ENCODE assay signal across 34 cellular contexts in the genomic region with DNA sequence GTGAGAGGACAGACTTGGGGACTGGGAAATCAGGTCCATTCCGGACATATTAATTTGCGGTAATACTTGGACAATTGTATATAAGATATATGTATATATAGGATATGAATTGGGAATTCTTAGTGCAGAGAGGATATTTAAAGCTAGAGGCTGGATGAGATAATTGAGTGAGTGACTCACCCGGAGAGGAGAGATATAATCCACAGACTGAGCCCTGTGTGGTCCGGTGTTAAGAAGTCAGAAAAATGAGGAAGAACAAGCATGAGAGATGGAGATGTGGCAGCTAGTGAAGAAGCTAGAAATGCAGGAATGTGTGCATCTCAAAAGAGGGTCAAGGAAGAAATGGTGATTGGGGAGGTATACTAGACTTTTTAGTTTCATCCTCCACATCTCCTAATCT.
A peak's percentile ranks its signal among the peaks of the same experiment; 100 is the strongest.
DNase-seq lines count a peak whose midpoint lies in the region; ATAC-seq, FAIRE-seq and TF ChIP-seq lines count a peak whose summit lies in the region.
"Had no signal": no experiment of that assay in that cellular context is flagged by ENCODE, and none has a peak within 500 bp of the region (broad histone marks: within the 10 kb centered on the region; RNA-seq: fewer than 3 reads in every experiment).

No MANE protein-coding gene starts in this region.

- H3K9ac ChIP-seq in IMR-90 (ENCODE audit: low read depth, low read length) (no peak overlapping the region), astrocyte (ENCODE audit: low read length) (no peak overlapping the region)
- H3K9ac ChIP-seq: KMS-11, parathyroid adenoma had no signal

- DNase-seq in AG10803 (ENCODE audit: low read depth) (peak; percentile 2), IMR-90 (peak; percentile 51), astrocyte (ENCODE audit: low read depth) (peak; percentile 7), fibroblast of the aortic adventitia (ENCODE audit: low read depth) (peak; percentile 4), SJCRH30 (no peak), NCI-H82 (lab: John Stamatoyannopoulos, UW) (no peak), KG1 (lab: John Stamatoyannopoulos, UW) (no peak)
- DNase-seq: activated CD4-positive, alpha-beta T cell treated with anti-CD3 and anti-CD28 coated beads for 4 hours; activated gamma-delta T cell; activated naive CD8-positive, alpha-beta T cell treated with anti-CD3 and anti-CD28 coated beads, Interleukin-2, amount 10 ng/mL, durations not matched to agents 7 days and 5 days; activated T-cell treated with anti-CD3 and anti-CD28 coated beads for 4 hours; body of pancreas; CD8-positive, alpha-beta T cell; glutamatergic neuron; GOT3; left ventricle myocardium inferior; mesenchymal stem cell; NCI-H1417 treated with DMSO at 0.1 percent for 48 hours; NCI-H2081; NCI-H526; PC-9; retina; stimulated activated naive CD4-positive, alpha-beta T cell treated with Interleukin-2 at 50 U/mL for 16 hours; T-helper 2 cell had no signal

- H2BK20ac ChIP-seq in IMR-90 (ENCODE audit: low read depth, low read length), result no peak overlapping the region

- TF ChIP-seq CTCF in AG10803 (conservative IDR thresholded peaks at IDR 0.05; ENCODE audit: low read length) (no peak), IMR-90 (conservative IDR thresholded peaks at IDR 0.05; ENCODE audit: low read depth, low read length) (no peak), astrocyte (IDR thresholded peaks at IDR 0.05; ENCODE audit: insufficient read depth, low read depth, low read length) (no peak), fibroblast of the aortic adventitia (IDR thresholded peaks at IDR 0.05; ENCODE audit: insufficient read depth, low read length) (no peak)

- no peaks in the 10 kb centered on the region for H3K36me3 ChIP-seq in IMR-90 (ENCODE audit: control insufficient read depth, insufficient read depth, low read length)
- H3K36me3 ChIP-seq in astrocyte (ENCODE audit: insufficient read depth, low read length), result no peaks in the 10 kb centered on the region
- H3K36me3 ChIP-seq in SJCRH30, result no peaks in the 10 kb centered on the region
- H3K36me3 ChIP-seq: left ventricle myocardium inferior, suprapubic skin had no signal

- H4K8ac ChIP-seq in IMR-90 (ENCODE audit: low read depth in 2 of 2, low read length in 2 of 2), result no peak overlapping the region

- intact Hi-C loops in IMR-90 (cut with micrococcal nuclease), result no loop called here

- H3K27ac ChIP-seq in IMR-90 (ENCODE audit: insufficient read depth, low read length) (no peak overlapping the region), astrocyte (ENCODE audit: low read depth, low read length) (no peak overlapping the region), SJCRH30 (no peak overlapping the region)
- H3K27ac ChIP-seq: A549, body of pancreas, KMS-11, left ventricle myocardium inferior, parathyroid adenoma, PC-9, skin epidermis, suprapubic skin had no signal

- H3K4me1 Mint-ChIP-seq in astrocyte (ENCODE audit: low read depth, unreplicated experiment), result peaks cover 3% of the 10 kb centered on the region
- H3K4me1 Mint-ChIP-seq: activated naive CD8-positive, alpha-beta T cell treated with anti-CD3 and anti-CD28 coated beads, Interleukin-2, amount 10 ng/mL, durations not matched to agents 7 days and 5 days; B cell had no signal

- H2AK5ac ChIP-seq in IMR-90 (ENCODE audit: low read depth, low read length), result no peak overlapping the region

- H2AK9ac ChIP-seq in IMR-90 (replicated peaks; ENCODE audit: low read depth, low read length, poor library complexity), result no peak overlapping the region

- no peak for TF ChIP-seq POLR2A in IMR-90 (IDR thresholded peaks at IDR 0.05; ENCODE audit: low read depth, low read length)

- no peaks in the 10 kb centered on the region for H3K9me3 Mint-ChIP-seq in astrocyte (ENCODE audit: unreplicated experiment)

- no peaks in the 10 kb centered on the region for H3K79me2 ChIP-seq in astrocyte (ENCODE audit: insufficient read depth, low read length)
- H3K79me2 ChIP-seq: parathyroid adenoma had no signal

- no peak overlapping the region for H3K4me3 ChIP-seq in AG10803 (ENCODE audit: low read length)
- no peak overlapping the region for H3K4me3 ChIP-seq in IMR-90 (ENCODE audit: insufficient read depth, low read depth, low read length)
- no peak overlapping the region for H3K4me3 ChIP-seq in astrocyte (ENCODE audit: insufficient read depth, low read depth, low read length)
- no peak overlapping the region for H3K4me3 ChIP-seq in fibroblast of the aortic adventitia (ENCODE audit: low read depth, low read length)
- no peak overlapping the region for H3K4me3 ChIP-seq in SJCRH30
- H3K4me3 ChIP-seq: A549, body of pancreas, left ventricle myocardium inferior, PC-9, skin epidermis, suprapubic skin had no signal

- in situ Hi-C loops in IMR-90 (cut with MboI; ENCODE audit: low sequenced_read_pairs), result no loop called here

- H2BK5ac ChIP-seq in IMR-90 (ENCODE audit: low read depth, low read length, poor library complexity, severe bottlenecking), result no peak overlapping the region

- no peaks in the 10 kb centered on the region for H3K27me3 ChIP-seq in IMR-90 (ENCODE audit: control insufficient read depth, insufficient read depth, low read length)
- no peaks in the 10 kb centered on the region for H3K27me3 ChIP-seq in astrocyte (ENCODE audit: insufficient read depth, low read length)
- no peaks in the 10 kb centered on the region for H3K27me3 ChIP-seq in SJCRH30
- H3K27me3 ChIP-seq: body of pancreas, suprapubic skin had no signal

- no peak overlapping the region for H3K56ac ChIP-seq in IMR-90 (ENCODE audit: extremely low read depth, insufficient read depth, low read length)

- H3K23ac ChIP-seq in IMR-90 (ENCODE audit: low read depth, low read length), result no peak overlapping the region

- H4K5ac ChIP-seq in IMR-90 (ENCODE audit: low read depth, low read length), result no peak overlapping the region

- dilution Hi-C loops in IMR-90 (cut with HindIII; ENCODE audit: low sequenced_read_pairs, unreplicated experiment), result no loop called here

- H4K91ac ChIP-seq in IMR-90 (ENCODE audit: insufficient read depth, low read depth, low read length), result no peak overlapping the region

- H3K9me3 ChIP-seq in IMR-90 (ENCODE audit: control insufficient read depth, insufficient read depth, low read length) (no peaks in the 10 kb centered on the region), astrocyte (ENCODE audit: insufficient read depth, low read depth, low read length) (no peaks in the 10 kb centered on the region), SJCRH30 (replicated peaks) (no peaks in the 10 kb centered on the region)
- H3K9me3 ChIP-seq: A549, body of pancreas, left ventricle myocardium inferior, suprapubic skin had no signal

- H2AFZ ChIP-seq in IMR-90 (replicated peaks; ENCODE audit: low read length, poor library complexity) (no peak overlapping the region), astrocyte (ENCODE audit: low read depth, low read length) (no peak overlapping the region)
- H2AFZ ChIP-seq: parathyroid adenoma, PC-9 had no signal

- H3K4me2 ChIP-seq in IMR-90 (ENCODE audit: low read depth, low read length) (no peak overlapping the region), astrocyte (ENCODE audit: low read length) (no peak overlapping the region)
- H3K4me2 ChIP-seq: A549, KMS-11, PC-9 had no signal

- H3K14ac ChIP-seq in IMR-90 (replicated peaks; ENCODE audit: low read depth, low read length), result no peak overlapping the region

- TF ChIP-seq RAD21 in IMR-90 (IDR thresholded peaks at IDR 0.05; ENCODE audit: low read length), result no peak

- no peak overlapping the region for H3K27ac Mint-ChIP-seq in astrocyte (ENCODE audit: unreplicated experiment)
- H3K27ac Mint-ChIP-seq: activated naive CD8-positive, alpha-beta T cell treated with anti-CD3 and anti-CD28 coated beads, Interleukin-2, amount 10 ng/mL, durations not matched to agents 7 days and 5 days; B cell; CD8-positive, alpha-beta T cell had no signal

- ATAC-seq in IMR-90 (ENCODE audit: low read depth), result peak; percentile 83
- no peak for ATAC-seq in HG02571 (IDR thresholded peaks at IDR 0.05; ENCODE audit: unreplicated experiment)
- ATAC-seq: A549; body of pancreas; CD8-positive, alpha-beta T cell; Right ventricle myocardium inferior had no signal

- no peak for FAIRE-seq in astrocyte (lab: Jason Lieb, UNC)
- FAIRE-seq: A549, endothelial cell of umbilical vein, HTR-8/SVneo had no signal

- no peaks in the 10 kb centered on the region for H3K79me1 ChIP-seq in IMR-90 (ENCODE audit: low read depth in 1 of 2, low read length in 2 of 2)

- H3K27me3 Mint-ChIP-seq in astrocyte (ENCODE audit: low read depth, unreplicated experiment), result no peaks in the 10 kb centered on the region
- H3K27me3 Mint-ChIP-seq: activated naive CD8-positive, alpha-beta T cell treated with anti-CD3 and anti-CD28 coated beads, Interleukin-2, amount 10 ng/mL, durations not matched to agents 7 days and 5 days; B cell had no signal

- H3K4me1 ChIP-seq in IMR-90 (ENCODE audit: control insufficient read depth, insufficient read depth, low read length) (no peaks in the 10 kb centered on the region), astrocyte (ENCODE audit: insufficient read depth, low read length) (no peaks in the 10 kb centered on the region), SJCRH30 (no peaks in the 10 kb centered on the region; the same call in 1 of the 2 replicates)
- H3K4me1 ChIP-seq: A549, body of pancreas, left ventricle myocardium inferior, parathyroid adenoma had no signal

- no CpG with 5 or more reads among the region's 4 CpGs for WGBS in IMR-90 (ENCODE audit: extremely low coverage in 2 of 2, insufficient read length in 1 of 2), 2 experiments

- CTCF ChIA-PET in IMR-90 (lab: Yijun Ruan, JAX), result interaction anchor here (0.8 kb wide), 1 partner anchor 10 kb away, joined by 3 read pairs; no protein-coding TSS in a partner anchor

- H2BK15ac ChIP-seq in IMR-90 (ENCODE audit: low read depth, low read length), result no peak overlapping the region

- no peak overlapping the region for H3K18ac ChIP-seq in IMR-90 (ENCODE audit: low read depth, low read length)

- H2BK120ac ChIP-seq in IMR-90 (ENCODE audit: low read depth, low read length), result no peak overlapping the region

- BruUV-seq in IMR-90 (replicated peaks; lab: Mats Ljungman, UMichigan), result no TSS peak

- H3K9me1 ChIP-seq in IMR-90 (ENCODE audit: insufficient read depth, low read length), result no peaks in the 10 kb centered on the region

- no peaks in the 10 kb centered on the region for H3K36me3 Mint-ChIP-seq in astrocyte (ENCODE audit: low read depth, unreplicated experiment)
- H3K36me3 Mint-ChIP-seq: activated naive CD8-positive, alpha-beta T cell treated with anti-CD3 and anti-CD28 coated beads, Interleukin-2, amount 10 ng/mL, durations not matched to agents 7 days and 5 days; CD8-positive, alpha-beta T cell had no signal

- POLR2A ChIA-PET in IMR-90 (lab: Charles Lee; ENCODE audit: unreplicated experiment), result no interaction called here

- H4K20me1 ChIP-seq in IMR-90 (ENCODE audit: insufficient read depth, low read length), result no peaks in the 10 kb centered on the region
- no peaks in the 10 kb centered on the region for H4K20me1 ChIP-seq in astrocyte (ENCODE audit: insufficient read depth, low read length)

- H3K4ac ChIP-seq in IMR-90 (ENCODE audit: low read depth, low read length), result no peak overlapping the region

- H3K4me3 Mint-ChIP-seq in astrocyte (ENCODE audit: unreplicated experiment), result no peak overlapping the region
- H3K4me3 Mint-ChIP-seq: activated naive CD8-positive, alpha-beta T cell treated with anti-CD3 and anti-CD28 coated beads, Interleukin-2, amount 10 ng/mL, durations not matched to agents 7 days and 5 days; B cell; CD8-positive, alpha-beta T cell had no signal

TF ChIP-seq in IMR-90, 13 proteins besides CTCF, POLR2A, EP300 and RAD21 (continues in another document):
- TF ChIP-seq MXI1 (IDR thresholded peaks at IDR 0.05; ENCODE audit: borderline replicate concordance, low read depth, low read length), result no peak
- no peak for TF ChIP-seq MAFK (IDR thresholded peaks at IDR 0.05; ENCODE audit: low read depth, low read length)

Comparison
In these comparisons a context has a peak if more than half of its experiments do, and no peak if none do; other contexts are left out.
1. DNase-seq: peak in AG10803 (single experiment), IMR-90 (single experiment), astrocyte (single experiment) and fibroblast of the aortic adventitia (single experiment); none in SJCRH30 (0 of 2), NCI-H82 (single experiment) and KG1 (single experiment).